In genomic region chr9:1171541-1171940, GRCh38 we compare ENCODE assay signal across 22 cellular contexts.
"Had no signal": no experiment of that assay in that cellular context is flagged by ENCODE, and none has a peak within 500 bp of the region (broad histone marks: within the 10 kb centered on the region; RNA-seq: fewer than 3 reads in every experiment).

No MANE protein-coding gene starts in this region.

- H3K27ac ChIP-seq: foreskin keratinocyte, hepatocyte, neutrophil, psoas muscle, right lobe of liver, testis, tibial nerve, upper lobe of right lung, vagina had no signal

- H3K36me3 Mint-ChIP-seq: stimulated activated memory B cell treated with anti-CD40 and anti-IgM and Interleukin-4, amounts not matched to agents 10 μg/mL and 1 μg/mL and 100 μg/mL, for 72 hours had no signal

- H3K9me3 ChIP-seq: neutrophil, psoas muscle, right lobe of liver, testis, upper lobe of right lung, vagina had no signal

- H3K4me3 Mint-ChIP-seq: stimulated activated memory B cell treated with anti-CD40 and anti-IgM and Interleukin-4, amounts not matched to agents 10 μg/mL and 1 μg/mL and 100 μg/mL, for 72 hours; stimulated activated naive CD8-positive, alpha-beta T cell treated with anti-CD3 and anti-CD28 coated beads, Interleukin-15, amount 100 ng/mL, for 72 hours had no signal

- H3K4me3 ChIP-seq: hepatocyte, lung, psoas muscle, right lobe of liver, testis, tibial nerve, upper lobe of right lung, vagina had no signal

- H3K79me2 ChIP-seq: hepatocyte had no signal

- H3K4me1 Mint-ChIP-seq: stimulated activated memory B cell treated with anti-CD40 and anti-IgM and Interleukin-4, amounts not matched to agents 10 μg/mL and 1 μg/mL and 100 μg/mL, for 72 hours; stimulated activated naive CD8-positive, alpha-beta T cell treated with anti-CD3 and anti-CD28 coated beads, Interleukin-15, amount 100 ng/mL, for 72 hours had no signal

- H3K27ac Mint-ChIP-seq: stimulated activated memory B cell treated with anti-CD40 and anti-IgM and Interleukin-4, amounts not matched to agents 10 μg/mL and 1 μg/mL and 100 μg/mL, for 72 hours; stimulated activated naive CD8-positive, alpha-beta T cell treated with anti-CD3 and anti-CD28 coated beads, Interleukin-15, amount 100 ng/mL, for 72 hours had no signal

- DNase-seq: dermis blood vessel endothelial cell; erythroblast; foreskin keratinocyte; left colon; left ventricle myocardium superior; mesenchymal stem cell; midbrain; psoas muscle; retina; right lobe of liver; stimulated activated CD4-positive, alpha-beta T cell treated with anti-CD3 and anti-CD28 coated beads, Interleukin-15, amount 100 ng/mL, for 24 hours; stimulated activated CD4-positive, alpha-beta T cell treated with anti-CD3 and anti-CD28 coated beads, Interleukin-1b, Interleukin-23, amount 100 ng/mL, for 48 hours; stimulated activated CD4-positive, alpha-beta T cell treated with anti-CD3 and anti-CD28 coated beads, Interleukin-4, amount 100 ng/mL, for 24 hours; stimulated activated naive CD8-positive, alpha-beta T cell treated with anti-CD3 and anti-CD28 coated beads, Interleukin-15, amount 100 ng/mL, for 72 hours; testis; upper lobe of right lung had no signal

- H3K27me3 Mint-ChIP-seq: stimulated activated memory B cell treated with anti-CD40 and anti-IgM and Interleukin-4, amounts not matched to agents 10 μg/mL and 1 μg/mL and 100 μg/mL, for 72 hours; stimulated activated naive CD8-positive, alpha-beta T cell treated with anti-CD3 and anti-CD28 coated beads, Interleukin-15, amount 100 ng/mL, for 72 hours had no signal

- H2AFZ ChIP-seq: hepatocyte had no signal

- H3K4me1 ChIP-seq: foreskin keratinocyte, psoas muscle, right lobe of liver, testis, tibial nerve, upper lobe of right lung, vagina had no signal

- ATAC-seq: foreskin keratinocyte; left ventricle myocardium superior; psoas muscle; right lobe of liver; stimulated activated memory B cell treated with anti-CD40 and anti-IgM and Interleukin-4, amounts not matched to agents 10 μg/mL and 1 μg/mL and 100 μg/mL, for 72 hours; stimulated activated naive CD8-positive, alpha-beta T cell treated with anti-CD3 and anti-CD28 coated beads, Interleukin-15, amount 100 ng/mL, for 72 hours; upper lobe of right lung had no signal

- H3K4me2 ChIP-seq: hepatocyte had no signal

- H3K36me3 ChIP-seq: neutrophil, right lobe of liver, tibial nerve, upper lobe of right lung, vagina had no signal
